8 cellular contexts compared by ENCODE assay signal in genomic region chr3:36876181-36876936, GRCh38.
DNase-seq lines count a peak whose midpoint lies in the region; ATAC-seq and TF ChIP-seq lines count a peak whose summit lies in the region.

No MANE protein-coding gene starts in this region.

- no peaks in the 10 kb centered on the region for H3K4me1 Mint-ChIP-seq in Caco-2 (ENCODE audit: low read depth, unreplicated experiment)

- DNase-seq in HL-60 (ENCODE audit: low read depth in 1 of 2, low spot score in 1 of 2) (no peak), glomerular visceral epithelial cell (ENCODE audit: extremely low spot score) (no peak), Caco-2 (no peak), EL (no peak), NCI-H146 (lab: John Stamatoyannopoulos, UW) (no peak)
- DNase-seq in central memory CD4-positive, alpha-beta T cell = peak; percentile 73

- H3K36me3 ChIP-seq in Caco-2 (ENCODE audit: control insufficient read depth, insufficient read depth, low read length) = no peaks in the 10 kb centered on the region

- BruUV-seq in Caco-2 (replicated peaks; lab: Mats Ljungman, UMichigan) = no TSS peak

- no peaks in the 10 kb centered on the region for H3K4me1 ChIP-seq in Caco-2

- peak; percentile 97 for ATAC-seq in GM18508 (IDR thresholded peaks at IDR 0.05; ENCODE audit: insufficient read depth, unreplicated experiment)
- peak; percentile 99 for ATAC-seq in GM21526 (IDR thresholded peaks at IDR 0.05; ENCODE audit: low FRiP score, unreplicated experiment)

- H3K9me3 Mint-ChIP-seq in Caco-2 (ENCODE audit: unreplicated experiment) = no peaks in the 10 kb centered on the region

- H3K4me3 Mint-ChIP-seq in Caco-2 (ENCODE audit: unreplicated experiment) = no peak overlapping the region

- no peak for TF ChIP-seq CTCF in HL-60 (IDR thresholded peaks at IDR 0.05; ENCODE audit: insufficient read depth, low read length)
- no peak for TF ChIP-seq CTCF in Caco-2 (IDR thresholded peaks at IDR 0.05; ENCODE audit: insufficient read depth in 1 of 2, low read depth in 1 of 2, low read length in 1 of 2, severe bottlenecking in 1 of 2, unreplicated experiment in 1 of 2)

- no peaks in the 10 kb centered on the region for H3K9me3 ChIP-seq in Caco-2

- POLR2A ChIA-PET in Caco-2 (lab: Charles Lee) = no interaction called here

- H3K4me3 ChIP-seq in HL-60 (replicated peaks; ENCODE audit: insufficient read depth, low read length) = no peak overlapping the region
- H3K4me3 ChIP-seq in Caco-2 (ENCODE audit: low read depth, low read length) = no peak overlapping the region

- CTCF ChIA-PET in Caco-2 (lab: Charles Lee) = no interaction called here

- H3K27me3 ChIP-seq in HL-60 (ENCODE audit: insufficient read depth, poor library complexity, severe bottlenecking) (no peaks in the 10 kb centered on the region), Caco-2 (replicated peaks; ENCODE audit: control insufficient read depth, insufficient read depth, low read length) (no peaks in the 10 kb centered on the region)

- H3K36me3 Mint-ChIP-seq in Caco-2 (ENCODE audit: insufficient read depth, unreplicated experiment) = no peaks in the 10 kb centered on the region

- intact Hi-C loops in Caco-2 (cut with micrococcal nuclease; ENCODE audit: unreplicated experiment) = no loop called here

- H3K27ac Mint-ChIP-seq in Caco-2 (ENCODE audit: unreplicated experiment) = no peak overlapping the region

- no peaks in the 10 kb centered on the region for H3K27me3 Mint-ChIP-seq in Caco-2 (ENCODE audit: insufficient read depth, unreplicated experiment)

- H3K27ac ChIP-seq in HL-60 (replicated peaks) = peak overlapping the region; percentile 45
